Comparison of ENCODE assay signal across 34 cellular contexts in genomic region chr10:132669208-132669861, GRCh38.
DNase-seq lines count a peak whose midpoint lies in the region; ATAC-seq, FAIRE-seq and TF ChIP-seq lines count a peak whose summit lies in the region.
"Had no signal": no experiment of that assay in that cellular context is flagged by ENCODE, and none has a peak within 500 bp of the region (broad histone marks: within the 10 kb centered on the region; RNA-seq: fewer than 3 reads in every experiment).

No MANE protein-coding gene starts in this region.

- no peak overlapping the region for H3K27ac ChIP-seq in right lobe of liver
- no peak overlapping the region for H3K27ac ChIP-seq in HepG2 (ENCODE audit: extremely low read length, insufficient read depth, low read length)
- H3K27ac ChIP-seq in RWPE1, result peak overlapping the region; percentile 28; the same call in 1 of the 2 replicates
- H3K27ac ChIP-seq in suprapubic skin, result no peak overlapping the region
- H3K27ac ChIP-seq in caudate nucleus (ENCODE audit: low read depth, low read length), result no peak overlapping the region
- H3K27ac ChIP-seq: esophagus squamous epithelium, foreskin keratinocyte, heart right ventricle, left ventricle myocardium inferior, stomach, tibial nerve, VCaP had no signal

- no peak for TF ChIP-seq RAD21 in HepG2 (CRISPR knock-in tag; IDR thresholded peaks at IDR 0.05)

- POLR2A ChIA-PET in HepG2 (lab: Yijun Ruan, JAX) (no interaction called here), RWPE1 (lab: Yijun Ruan, JAX; ENCODE audit: low non-redundant PET) (no interaction called here)

- CTCF ChIA-PET in HepG2 (lab: Yijun Ruan, JAX; ENCODE audit: low intra/inter-chr PET ratio, low total read pairs) (no interaction called here), RWPE1 (lab: Yijun Ruan, JAX) (interaction anchor here (1.6 kb wide), 1 partner anchor 15 kb away, joined by 3 read pairs; no protein-coding TSS in a partner anchor)

- H3K79me2 ChIP-seq in HepG2 (ENCODE audit: insufficient read depth, low read length), result no peaks in the 10 kb centered on the region

- H3K4me3 ChIP-seq in right lobe of liver (no peak overlapping the region), HepG2 (replicated peaks in 1 of 3; ENCODE audit: insufficient read depth in 1 of 3, low read depth in 2 of 3, low read length in 3 of 3) (no peak overlapping the region), suprapubic skin (no peak overlapping the region)
- H3K4me3 ChIP-seq: esophagus squamous epithelium, heart right ventricle, left ventricle myocardium inferior, stomach, tibial nerve had no signal

- TF ChIP-seq EP300 in HepG2 (IDR thresholded peaks at IDR 0.05; ENCODE audit: low read depth in 2 of 2, low read length in 2 of 2), result no peak
- no peak for TF ChIP-seq EP300 in HepG2 (CRISPR knock-in tag; IDR thresholded peaks at IDR 0.05; ENCODE audit: borderline replicate concordance)
- TF ChIP-seq EP300 in suprapubic skin (IDR thresholded peaks at IDR 0.05), result no peak

- TF ChIP-seq CTCF in right lobe of liver (IDR thresholded peaks at IDR 0.05), result no peak
- TF ChIP-seq CTCF in HepG2 (CRISPR knock-in tag; IDR thresholded peaks at IDR 0.05), result no peak
- TF ChIP-seq CTCF in RWPE1 (conservative IDR thresholded peaks at IDR 0.05; ENCODE audit: low read depth), result no peak
- TF ChIP-seq CTCF in suprapubic skin (IDR thresholded peaks at IDR 0.05), result no peak

- H3K27me3 ChIP-seq in right lobe of liver, result no peaks in the 10 kb centered on the region
- H3K27me3 ChIP-seq in HepG2 (ENCODE audit: control insufficient read depth in 1 of 2, insufficient read depth in 2 of 2, low read length in 2 of 2), result no peaks in the 10 kb centered on the region
- H3K27me3 ChIP-seq in suprapubic skin, result no peaks in the 10 kb centered on the region
- H3K27me3 ChIP-seq: esophagus squamous epithelium, foreskin keratinocyte, heart right ventricle, stomach, tibial nerve had no signal

- H3K4me1 ChIP-seq in right lobe of liver, result no peaks in the 10 kb centered on the region
- no peaks in the 10 kb centered on the region for H3K4me1 ChIP-seq in HepG2 (ENCODE audit: insufficient read depth, low read length)
- no peaks in the 10 kb centered on the region for H3K4me1 ChIP-seq in suprapubic skin

- no peaks in the 10 kb centered on the region for H4K20me1 ChIP-seq in HepG2 (ENCODE audit: insufficient read depth, low read length)

- ATAC-seq in right lobe of liver (peak in 1 of 4 donors; percentile 20), HepG2 (no peak; the same call in 2 of the 3 replicates)
- ATAC-seq: activated naive CD8-positive, alpha-beta T cell treated with anti-CD3 and anti-CD28 coated beads, Interleukin-2, amount 50 U/mL, for 24 hours; CD8-positive, alpha-beta T cell; foreskin keratinocyte had no signal

- H3K36me3 ChIP-seq in right lobe of liver (no peaks in the 10 kb centered on the region), HepG2 (replicated peaks in 1 of 2; ENCODE audit: control insufficient read depth in 1 of 2, insufficient read depth in 2 of 2, low read length in 2 of 2) (peaks cover 0 to 4% of the 10 kb centered on the region in 2 experiments; a peak in 2 of 5 replicates), suprapubic skin (no peaks in the 10 kb centered on the region)
- H3K36me3 ChIP-seq: esophagus squamous epithelium, left ventricle myocardium inferior had no signal

- no TSS peak for BruUV-seq in HepG2 (replicated peaks; lab: Mats Ljungman, UMichigan)

- no peak overlapping the region for H3K4me2 ChIP-seq in HepG2 (ENCODE audit: low read depth, low read length)

- TF ChIP-seq POLR2A in right lobe of liver (IDR thresholded peaks at IDR 0.05), result no peak
- no peak for TF ChIP-seq POLR2A in HepG2 (IDR thresholded peaks at IDR 0.05; ENCODE audit: insufficient read depth in 1 of 2, low read depth in 2 of 2, low read length in 2 of 2)
- no peak for TF ChIP-seq POLR2A in suprapubic skin (IDR thresholded peaks at IDR 0.05)

- peak in 2 of 3 donors; percentile 17 to 43 for DNase-seq in right lobe of liver
- DNase-seq in HepG2 (ENCODE audit: low spot score), result no peak
- no peak for DNase-seq in RWPE1 (ENCODE audit: low spot score)
- DNase-seq in myocyte (ENCODE audit: low read depth), result peak; percentile 24
- DNase-seq in suprapubic skin (ENCODE audit: low spot score in 2 of 2), result peak; percentile 49 to 67
- no peak for DNase-seq in caudate nucleus (lab: John Stamatoyannopoulos, UW)
- DNase-seq in stimulated activated CD4-positive, alpha-beta T cell treated with anti-CD3 and anti-CD28 coated beads, Interleukin-1b, Interleukin-23, amount 100 ng/mL, for 48 hours, result no peak
- no peak for DNase-seq in cortex of kidney (lab: John Stamatoyannopoulos, UW)
- DNase-seq: activated CD4-positive, alpha-beta T cell treated with anti-CD3 and anti-CD28 coated beads for 4 hours; activated CD8-positive, alpha-beta memory T cell treated with anti-CD3 and anti-CD28 coated beads for 24 hours; activated naive CD8-positive, alpha-beta T cell treated with anti-CD3 and anti-CD28 coated beads, Interleukin-2, amount 50 U/mL, for 24 hours; AML-193; CD8-positive, alpha-beta T cell; central memory CD4-positive, alpha-beta T cell; esophagus squamous epithelium; foreskin keratinocyte; heart right ventricle; KBM-7; left ventricle myocardium inferior; naive B cell; NCI-H1105 treated with DMSO at 0.1 percent for 48 hours; NCI-H1930; NCI-H226; NCI-H526 treated with DMSO at 0.1 percent for 48 hours; NK-92 treated with Interleukin-12 subunit alpha and Interleukin-12 subunit beta, amount 100 ng/mL, for 24 hours; occipital lobe; small intestine; stomach; T1000 had no signal

- WGBS in right lobe of liver (ENCODE audit: insufficient coverage, low coverage, low lambda C conversion rate, missing lambda C conversion rate), result 93% methylated on average over 12 of the region's 23 CpGs
- WGBS in HepG2 (ENCODE audit: low lambda C conversion rate), result 93% methylated on average over 19 of the region's 23 CpGs
- WGBS in suprapubic skin, result 88% methylated on average over 17 of the region's 23 CpGs

- no peaks in the 10 kb centered on the region for H3K9me3 ChIP-seq in right lobe of liver
- no peaks in the 10 kb centered on the region for H3K9me3 ChIP-seq in HepG2 (ENCODE audit: low read length)
- no peaks in the 10 kb centered on the region for H3K9me3 ChIP-seq in suprapubic skin
- H3K9me3 ChIP-seq: esophagus squamous epithelium, heart right ventricle, left ventricle myocardium inferior, stomach, tibial nerve had no signal

- no peak overlapping the region for H3K9ac ChIP-seq in HepG2 (ENCODE audit: insufficient read depth, low read depth, low read length)

- FAIRE-seq in HepG2 (lab: Jason Lieb, UNC), result no peak
- FAIRE-seq: astrocyte, HTR-8/SVneo, keratinocyte, small intestine had no signal

- intact Hi-C loops in right lobe of liver (cut with DNase I) (loop anchor here in 1 of 2 donors (10.0 kb wide), 1 partner anchor 115 kb away; the partner anchor contains the start of gene NKX6-2), HepG2 (cut with micrococcal nuclease; ENCODE audit: unreplicated experiment) (no loop called here)

- in situ Hi-C loops in HepG2 (cut with HindIII; ENCODE audit: extremely low pct_ligation_motif_present, low pct_unique_long_range_greater_than_20kb), result no loop called here

- H2AFZ ChIP-seq in HepG2 (ENCODE audit: low read length), result no peak overlapping the region

TF ChIP-seq in HepG2, 621 proteins besides CTCF, POLR2A, EP300 and RAD21 (continues in another document):
- TF ChIP-seq ZMYM3 (CRISPR knock-in tag; IDR thresholded peaks at IDR 0.05) (no peak), KLF13 (CRISPR knock-in tag; IDR thresholded peaks at IDR 0.05) (no peak), RAD51 (IDR thresholded peaks at IDR 0.05; ENCODE audit: borderline replicate concordance) (no peak), ZNF275 (CRISPR knock-in tag; IDR thresholded peaks at IDR 0.05; ENCODE audit: borderline replicate concordance) (no peak), WIZ (CRISPR knock-in tag; IDR thresholded peaks at IDR 0.05) (no peak), CBX5 (CRISPR knock-in tag; IDR thresholded peaks at IDR 0.05; ENCODE audit: borderline replicate concordance) (no peak), ZNF598 (CRISPR knock-in tag; IDR thresholded peaks at IDR 0.05; ENCODE audit: borderline replicate concordance) (no peak), ZNF576 (CRISPR knock-in tag; IDR thresholded peaks at IDR 0.05) (no peak), ZNF256 (CRISPR knock-in tag; conservative IDR thresholded peaks at IDR 0.05) (no peak), ISL2 (CRISPR knock-in tag; IDR thresholded peaks at IDR 0.05) (no peak), MYPOP (CRISPR knock-in tag; IDR thresholded peaks at IDR 0.05) (no peak), NFE2 (CRISPR knock-in tag; IDR thresholded peaks at IDR 0.05) (no peak), NR2C2 (CRISPR knock-in tag; IDR thresholded peaks at IDR 0.05; ENCODE audit: borderline replicate concordance) (no peak), HMG20A (CRISPR knock-in tag; IDR thresholded peaks at IDR 0.05; ENCODE audit: borderline replicate concordance) (no peak)

Comparison
In these comparisons a context has a peak if more than half of its experiments do, and no peak if none do; other contexts are left out.
1. DNase-seq: peak in right lobe of liver (2 of 3), myocyte (single experiment) and suprapubic skin (2 of 2); none in HepG2 (single experiment), RWPE1 (single experiment), caudate nucleus (0 of 61), stimulated activated CD4-positive, alpha-beta T cell treated with anti-CD3 and anti-CD28 coated beads, Interleukin-1b, Interleukin-23, amount 100 ng/mL, for 48 hours (single experiment) and cortex of kidney (single experiment).